Comparison of ENCODE assay signal across 8 cellular contexts in the genomic region with DNA sequence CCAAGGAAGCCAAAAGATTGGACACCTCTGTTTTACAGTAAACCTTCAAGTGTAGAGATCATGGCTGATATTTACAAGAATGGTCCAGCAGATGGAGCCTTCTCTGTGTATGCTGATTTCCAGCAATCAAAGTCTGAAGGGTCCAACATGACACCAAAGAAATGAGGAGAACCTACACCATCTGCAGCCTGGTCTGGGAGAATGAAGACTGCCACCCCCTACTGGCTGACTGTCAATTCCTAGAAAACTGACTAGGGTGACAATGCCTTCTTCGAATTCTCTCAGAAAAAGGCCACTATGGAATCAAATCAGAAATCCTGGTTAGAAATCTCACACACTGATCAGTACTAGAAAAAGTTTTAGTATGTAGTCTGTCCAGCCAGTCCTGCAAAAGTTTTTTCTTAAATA.
DNase-seq lines count a peak whose midpoint lies in the region; TF ChIP-seq lines count a peak whose summit lies in the region.

No MANE protein-coding gene starts in this region.

- no peak for TF ChIP-seq EP300 in tibial nerve (IDR thresholded peaks at IDR 0.05)

- intact Hi-C loops in A673 (cut with micrococcal nuclease; ENCODE audit: unreplicated experiment) = loop anchor here (1.0 to 5.0 kb wide), 2 partner anchors 82 to 202 kb away; a partner anchor contains a TSS

- no peak for TF ChIP-seq POLR2A in tibial nerve (IDR thresholded peaks at IDR 0.05)

- H3K36me3 ChIP-seq in A673 (ENCODE audit: insufficient read depth, low read length, poor library complexity, severe bottlenecking) = no peaks in the 10 kb centered on the region
- no peaks in the 10 kb centered on the region for H3K36me3 ChIP-seq in adipocyte (ENCODE audit: control insufficient read depth, insufficient read depth, low read length, severe bottlenecking)
- no peaks in the 10 kb centered on the region for H3K36me3 ChIP-seq in tibial nerve

- no TSS peak for BruUV-seq in A673 (replicated peaks; lab: Mats Ljungman, UMichigan)

- POLR2A ChIA-PET in A673 (lab: Charles Lee; ENCODE audit: low non-redundant PET) = interaction anchor here (0.7 kb wide), 1 partner anchor 297 kb away, joined by 3 read pairs; no protein-coding TSS in a partner anchor

- H3K27me3 ChIP-seq in A673 (replicated peaks; ENCODE audit: insufficient read depth, low read depth, low read length, poor library complexity) = no peaks in the 10 kb centered on the region
- no peaks in the 10 kb centered on the region for H3K27me3 ChIP-seq in adipocyte (replicated peaks; ENCODE audit: control insufficient read depth, insufficient read depth, low read length)
- H3K27me3 ChIP-seq in tibial nerve = no peaks in the 10 kb centered on the region

- CTCF ChIA-PET in A673 (lab: Charles Lee) = no interaction called here

- H3K27ac ChIP-seq in A673 (ENCODE audit: low read depth, low read length, poor library complexity, severe bottlenecking) = no peak overlapping the region
- no peak overlapping the region for H3K27ac ChIP-seq in tibial nerve

- H3K9me3 ChIP-seq in A673 (ENCODE audit: low read depth, low read length, poor library complexity, severe bottlenecking) = no peaks in the 10 kb centered on the region
- no peaks in the 10 kb centered on the region for H3K9me3 ChIP-seq in adipocyte (ENCODE audit: control insufficient read depth, low read length)
- no peaks in the 10 kb centered on the region for H3K9me3 ChIP-seq in tibial nerve

- 61 to 80% methylated on average over 1 of the region's 1 CpG for WGBS in tibial nerve, 2 donors

- H3K4me3 ChIP-seq in A673 (ENCODE audit: low read depth, low read length, poor library complexity, severe bottlenecking) (no peak overlapping the region), GM12864 (ENCODE audit: low read depth, low read length) (no peak overlapping the region), adipocyte (ENCODE audit: low read length) (no peak overlapping the region), tibial nerve (no peak overlapping the region)

- TF ChIP-seq CTCF in A673 (conservative IDR thresholded peaks at IDR 0.05; ENCODE audit: low read depth, low read length) = peak; percentile 84
- peak; percentile 41 for TF ChIP-seq CTCF in GM12864 (IDR thresholded peaks at IDR 0.05; ENCODE audit: low read depth, low read length, missing control alignments)
- TF ChIP-seq CTCF in tibial nerve (IDR thresholded peaks at IDR 0.05) = peak in 4 of 5 experiments; percentile 11 to 33 (median 28)

- DNase-seq in A673 (ENCODE audit: low spot score) (peak; percentile 90), GM12864 (ENCODE audit: low read depth) (no peak), NCI-H146 treated with DMSO at 0.1 percent for 48 hours (lab: John Stamatoyannopoulos, UW; ENCODE audit: unreplicated experiment) (peak; percentile 41), adipocyte (ENCODE audit: low read depth) (peak; percentile 70), hippocampal formation (lab: John Stamatoyannopoulos, UW) (peak; percentile 20 to 22), tibial nerve (ENCODE audit: low spot score in 2 of 2) (peak in 1 of 2 donors; percentile 26), NCI-H510A treated with DMSO at 0.1 percent for 48 hours (lab: John Stamatoyannopoulos, UW) (no peak), NCI-H128 (lab: John Stamatoyannopoulos, UW; ENCODE audit: unreplicated experiment) (no peak)

- no peak overlapping the region for H3K9ac ChIP-seq in adipocyte (ENCODE audit: low read length)

- no peaks in the 10 kb centered on the region for H3K4me1 ChIP-seq in A673 (ENCODE audit: insufficient read depth, low read length, poor library complexity, severe bottlenecking)
- peaks cover 5% of the 10 kb centered on the region for H3K4me1 ChIP-seq in adipocyte (ENCODE audit: control insufficient read depth, insufficient read depth, low read length)
- no peaks in the 10 kb centered on the region for H3K4me1 ChIP-seq in tibial nerve

Comparison
In these comparisons a context has a peak if more than half of its experiments do, and no peak if none do; other contexts are left out.
1. DNase-seq: peak in A673 (single experiment), NCI-H146 treated with DMSO at 0.1 percent for 48 hours (single experiment), adipocyte (single experiment) and hippocampal formation (2 of 2); none in GM12864 (single experiment), NCI-H510A treated with DMSO at 0.1 percent for 48 hours (single experiment) and NCI-H128 (single experiment).
2. CTCF ChIP-seq: peak in every context shown above with its lines; median percentile 84 in A673; 41 in GM12864; 28 in tibial nerve.